20 cellular contexts compared by ENCODE assay signal in genomic region chr15:62572797-62573196, GRCh38.
"Had no signal": no experiment of that assay in that cellular context is flagged by ENCODE, and none has a peak within 500 bp of the region (broad histone marks: within the 10 kb centered on the region; RNA-seq: fewer than 3 reads in every experiment).

No MANE protein-coding gene starts in this region.

- H3K36me3 Mint-ChIP-seq: brain had no signal

- H3K4me3 Mint-ChIP-seq: activated CD4-positive, alpha-beta T cell treated with anti-CD3 and anti-CD28 coated beads, Interleukin-2, amount 10 ng/mL, durations not matched to agents 24 days and 14 days; activated naive CD4-positive, alpha-beta T cell treated with anti-CD3 and anti-CD28 coated beads for 36 hours; activated T-cell treated with anti-CD3 and anti-CD28 coated beads, Interleukin-2, amount 50 U/mL, for 4 hours; brain had no signal

- H3K27ac ChIP-seq: colonic mucosa, heart right ventricle, tibial nerve had no signal

- H3K27me3 Mint-ChIP-seq: brain had no signal

- H3K27me3 ChIP-seq: colonic mucosa, heart right ventricle, tibial nerve had no signal

- H3K27ac Mint-ChIP-seq: activated CD4-positive, alpha-beta T cell treated with anti-CD3 and anti-CD28 coated beads, Interleukin-2, amount 10 ng/mL, durations not matched to agents 24 days and 14 days; activated naive CD4-positive, alpha-beta T cell treated with anti-CD3 and anti-CD28 coated beads for 36 hours had no signal

- H3K9me3 Mint-ChIP-seq: activated CD4-positive, alpha-beta T cell treated with anti-CD3 and anti-CD28 coated beads, Interleukin-2, amount 10 ng/mL, durations not matched to agents 24 days and 14 days; activated naive CD4-positive, alpha-beta T cell treated with anti-CD3 and anti-CD28 coated beads for 36 hours; activated T-cell treated with anti-CD3 and anti-CD28 coated beads, Interleukin-2, amount 50 U/mL, for 4 hours; brain had no signal

- H3K36me3 ChIP-seq: colonic mucosa, heart right ventricle, tibial nerve had no signal

- DNase-seq: activated CD4-positive, alpha-beta T cell treated with anti-CD3 and anti-CD28 coated beads, Interleukin-2, amount 10 ng/mL, durations not matched to agents 24 days and 14 days; activated CD8-positive, alpha-beta memory T cell treated with anti-CD3 and anti-CD28 coated beads, Interleukin-2, amount 50 U/mL, for 4 hours; activated naive CD4-positive, alpha-beta T cell treated with anti-CD3 and anti-CD28 coated beads for 36 hours; activated T-cell treated with anti-CD3 and anti-CD28 coated beads, Interleukin-2, amount 50 U/mL, for 4 hours; anterior cingulate cortex; caudate nucleus; colonic mucosa; erythroblast; foreskin melanocyte; heart right ventricle; islet precursor cell; left colon; midbrain; stimulated activated CD4-positive, alpha-beta T cell treated with anti-CD3 and anti-CD28 coated beads, Interleukin-2, amount 100 ng/mL, for 24 hours; stimulated activated naive CD4-positive, alpha-beta T cell treated with Interleukin-2 at 50 U/mL for 16 hours; T-helper 1 cell; T-helper 9 cell had no signal

- H3K4me3 ChIP-seq: colonic mucosa, heart right ventricle, lung, tibial nerve had no signal

- H3K9me3 ChIP-seq: colonic mucosa, heart right ventricle, tibial nerve had no signal

- H3K4me1 Mint-ChIP-seq: activated CD4-positive, alpha-beta T cell treated with anti-CD3 and anti-CD28 coated beads, Interleukin-2, amount 10 ng/mL, durations not matched to agents 24 days and 14 days had no signal

- ATAC-seq: activated T-cell treated with anti-CD3 and anti-CD28 coated beads, Interleukin-2, amount 50 U/mL, for 4 hours; heart right ventricle; left colon had no signal
